Comparison of ENCODE assay signal across 19 cellular contexts in genomic region chr13:69690999-69691398, GRCh38.
DNase-seq lines count a peak whose midpoint lies in the region; ATAC-seq and TF ChIP-seq lines count a peak whose summit lies in the region.
"Had no signal": no experiment of that assay in that cellular context is flagged by ENCODE, and none has a peak within 500 bp of the region (broad histone marks: within the 10 kb centered on the region; RNA-seq: fewer than 3 reads in every experiment).

No MANE protein-coding gene starts in this region.

- no peaks in the 10 kb centered on the region for H3K9me2 ChIP-seq in OCI-LY1 (ENCODE audit: low read depth, low read length)

- peaks cover 7% of the 10 kb centered on the region for H3K4me1 Mint-ChIP-seq in WTC11
- H3K4me1 Mint-ChIP-seq: CD14-positive monocyte; CD4-positive, alpha-beta memory T cell; CD4-positive, CD25-positive, alpha-beta regulatory T cell; CD8-positive, alpha-beta memory T cell had no signal

- no peaks in the 10 kb centered on the region for H3K79me1 ChIP-seq in mesendoderm (ENCODE audit: low read length)

- no peak overlapping the region for H4K5ac ChIP-seq in mesendoderm (ENCODE audit: low read length)

- H2AK5ac ChIP-seq in mesendoderm (ENCODE audit: low read length): no peak overlapping the region

- ATAC-seq in WTC11 (peak; percentile 30; the same call in 1 of the 2 replicates), HG02571 (IDR thresholded peaks at IDR 0.05; ENCODE audit: unreplicated experiment) (no peak)

- H3K9me3 Mint-ChIP-seq in WTC11: no peaks in the 10 kb centered on the region

- no peak overlapping the region for H3K27ac ChIP-seq in OCI-LY1 (ENCODE audit: low read depth, low read length, poor library complexity, severe bottlenecking)
- H3K27ac ChIP-seq in mesendoderm (ENCODE audit: low read depth, low read length): no peak overlapping the region
- H3K27ac ChIP-seq: BLaER1 had no signal

- no peak overlapping the region for H4K8ac ChIP-seq in mesendoderm (ENCODE audit: low read depth, low read length)

- no peak overlapping the region for H3K18ac ChIP-seq in mesendoderm (ENCODE audit: low read length)

- H3K36me3 ChIP-seq in OCI-LY1 (ENCODE audit: insufficient read depth, low read length) (no peaks in the 10 kb centered on the region), mesendoderm (ENCODE audit: control insufficient read depth, insufficient read depth, low read length) (no peaks in the 10 kb centered on the region)
- H3K36me3 ChIP-seq: BE2C, BLaER1 had no signal

- no peaks in the 10 kb centered on the region for H3K27me3 Mint-ChIP-seq in WTC11 (ENCODE audit: low read depth)
- H3K27me3 Mint-ChIP-seq: CD4-positive, alpha-beta memory T cell; CD4-positive, CD25-positive, alpha-beta regulatory T cell; CD8-positive, alpha-beta memory T cell had no signal

- CTCF ChIA-PET in WTC11 (lab: Charles Lee): no interaction called here

- H3K4me3 Mint-ChIP-seq in WTC11: no peak overlapping the region
- H3K4me3 Mint-ChIP-seq: CD14-positive monocyte; CD4-positive, alpha-beta memory T cell; CD4-positive, CD25-positive, alpha-beta regulatory T cell; CD8-positive, alpha-beta memory T cell had no signal

- H4K20me1 ChIP-seq in OCI-LY1 (ENCODE audit: insufficient read depth, low read length): no peaks in the 10 kb centered on the region
- H4K20me1 ChIP-seq: BLaER1 had no signal

- H3K4me1 ChIP-seq in OCI-LY1 (ENCODE audit: insufficient read depth, low read length, severe bottlenecking) (peaks cover 40% of the 10 kb centered on the region), mesendoderm (ENCODE audit: control insufficient read depth, low read depth, low read length) (no peaks in the 10 kb centered on the region)
- H3K4me1 ChIP-seq: BE2C, BLaER1 had no signal

- no peak overlapping the region for H2BK120ac ChIP-seq in mesendoderm (ENCODE audit: low read depth, low read length)

- H3K4me2 ChIP-seq in OCI-LY1 (ENCODE audit: low read length): no peak overlapping the region
- no peak overlapping the region for H3K4me2 ChIP-seq in mesendoderm (ENCODE audit: low read length)
- H3K4me2 ChIP-seq: BLaER1 had no signal

- H3K27me3 ChIP-seq in OCI-LY1 (ENCODE audit: insufficient read depth, low read length): no peaks in the 10 kb centered on the region
- no peaks in the 10 kb centered on the region for H3K27me3 ChIP-seq in mesendoderm (ENCODE audit: insufficient read depth, low read length, poor library complexity)
- H3K27me3 ChIP-seq: BE2C, BLaER1 had no signal

- H3K79me2 ChIP-seq in OCI-LY1 (ENCODE audit: insufficient read depth, low read length) (no peaks in the 10 kb centered on the region), mesendoderm (ENCODE audit: control insufficient read depth, insufficient read depth, low read length) (no peaks in the 10 kb centered on the region)

- no peaks in the 10 kb centered on the region for H3F3A ChIP-seq in OCI-LY1 (ENCODE audit: insufficient read depth, low read length)

- POLR2A ChIA-PET in WTC11 (lab: Charles Lee): no interaction called here

- H2BK15ac ChIP-seq in mesendoderm (replicated peaks; ENCODE audit: low read depth): no peak overlapping the region

- H3K27ac Mint-ChIP-seq in WTC11: no peak overlapping the region
- H3K27ac Mint-ChIP-seq: CD14-positive monocyte; CD4-positive, alpha-beta memory T cell; CD8-positive, alpha-beta memory T cell had no signal

- H2BK5ac ChIP-seq in mesendoderm (ENCODE audit: low read length): no peak overlapping the region

- no peaks in the 10 kb centered on the region for H3K9me3 ChIP-seq in OCI-LY1 (ENCODE audit: low read length)
- H3K9me3 ChIP-seq: BE2C, BLaER1 had no signal

- H3K4ac ChIP-seq in mesendoderm (ENCODE audit: low read depth, low read length): no peak overlapping the region

- peak overlapping the region; percentile 56; the same call in 1 of the 2 replicates for H2AFZ ChIP-seq in OCI-LY1 (ENCODE audit: low read length)

- no peaks in the 10 kb centered on the region for H3K36me3 Mint-ChIP-seq in WTC11
- H3K36me3 Mint-ChIP-seq: CD14-positive monocyte; CD4-positive, alpha-beta memory T cell; CD4-positive, CD25-positive, alpha-beta regulatory T cell; CD8-positive, alpha-beta memory T cell had no signal

- DNase-seq in NCI-H69 (lab: John Stamatoyannopoulos, UW) (peak; percentile 38), WTC11 (ENCODE audit: low spot score) (no peak), mesendoderm (peak; percentile 68), foreskin fibroblast (no peak)
- no peak for DNase-seq in central memory CD4-positive, alpha-beta T cell
- DNase-seq: 8988T; ACHN; BE2C; C1 segment of cervical spinal cord; CD4-positive, alpha-beta memory T cell; CD4-positive, CD25-positive, alpha-beta regulatory T cell; CD8-positive, alpha-beta memory T cell; COR-L47; DMS79 treated with DMSO at 0.1 percent for 48 hours; GF-D8 had no signal

- WGBS in mesendoderm (ENCODE audit: extremely low coverage, insufficient coverage, low lambda C conversion rate): no CpG with 5 or more reads among the region's 3 CpGs

- H3K56ac ChIP-seq in mesendoderm (ENCODE audit: low read length): no peak overlapping the region

- H3K9ac ChIP-seq in OCI-LY1 (ENCODE audit: low read length) (no peak overlapping the region), mesendoderm (ENCODE audit: low read length) (no peak overlapping the region)
- H3K9ac ChIP-seq: BLaER1 had no signal

- no peak overlapping the region for H3K23ac ChIP-seq in mesendoderm (ENCODE audit: low read length)

- no peak overlapping the region for H3K4me3 ChIP-seq in OCI-LY1 (ENCODE audit: low read depth, low read length, poor library complexity, severe bottlenecking)
- H3K4me3 ChIP-seq in mesendoderm (ENCODE audit: low read length): no peak overlapping the region
- H3K4me3 ChIP-seq in foreskin fibroblast (ENCODE audit: low read depth in 1 of 2, low read length in 2 of 2): no peak overlapping the region
- H3K4me3 ChIP-seq: BLaER1 had no signal

- TF ChIP-seq CTCF in OCI-LY1 (IDR thresholded peaks at IDR 0.05; ENCODE audit: low read length) (no peak), WTC11 (IDR thresholded peaks at IDR 0.05) (no peak), foreskin fibroblast (IDR thresholded peaks at IDR 0.05; ENCODE audit: low read depth, low read length) (no peak)

TF ChIP-seq in WTC11, 78 proteins besides CTCF, POLR2A, EP300 and RAD21 (continues in another document):
- TF ChIP-seq FOXP4 (CRISPR knock-in tag; IDR thresholded peaks at IDR 0.05) (no peak), PREB (CRISPR knock-in tag; IDR thresholded peaks at IDR 0.05; ENCODE audit: borderline replicate concordance) (no peak), SMAD3 (CRISPR knock-in tag; IDR thresholded peaks at IDR 0.05; ENCODE audit: borderline replicate concordance) (no peak), ETV6 (CRISPR knock-in tag; IDR thresholded peaks at IDR 0.05) (no peak), USF2 (CRISPR knock-in tag; IDR thresholded peaks at IDR 0.05) (no peak), ZNF396 (CRISPR knock-in tag; IDR thresholded peaks at IDR 0.05; ENCODE audit: borderline replicate concordance) (no peak), NR2C2 (CRISPR knock-in tag; IDR thresholded peaks at IDR 0.05) (no peak), ZNF416 (CRISPR knock-in tag; IDR thresholded peaks at IDR 0.05) (no peak), NFATC4 (CRISPR knock-in tag; IDR thresholded peaks at IDR 0.05) (no peak), ATF1 (CRISPR knock-in tag; IDR thresholded peaks at IDR 0.05) (no peak)
- TF ChIP-seq, protein P1, sequence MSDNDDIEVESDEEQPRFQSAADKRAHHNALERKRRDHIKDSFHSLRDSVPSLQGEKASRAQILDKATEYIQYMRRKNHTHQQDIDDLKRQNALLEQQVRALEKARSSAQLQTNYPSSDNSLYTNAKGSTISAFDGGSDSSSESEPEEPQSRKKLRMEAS (CRISPR knock-in tag; IDR thresholded peaks at IDR 0.05): no peak
- TF ChIP-seq, protein P2, sequence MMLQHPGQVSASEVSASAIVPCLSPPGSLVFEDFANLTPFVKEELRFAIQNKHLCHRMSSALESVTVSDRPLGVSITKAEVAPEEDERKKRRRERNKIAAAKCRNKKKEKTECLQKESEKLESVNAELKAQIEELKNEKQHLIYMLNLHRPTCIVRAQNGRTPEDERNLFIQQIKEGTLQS (CRISPR knock-in tag; conservative IDR thresholded peaks at IDR 0.05): no peak

Comparison
In these comparisons a context has a peak if more than half of its experiments do, and no peak if none do; other contexts are left out.
1. DNase-seq: peak in NCI-H69 (single experiment) and mesendoderm (single experiment); none in WTC11 (single experiment), central memory CD4-positive, alpha-beta T cell (single experiment) and foreskin fibroblast (0 of 2).